In genomic region chr19:36837525-36837901, GRCh38 we compare ENCODE assay signal across 1 cellular context.
TF ChIP-seq lines count a peak whose summit lies in the region.

No MANE protein-coding gene starts in this region.

TF ChIP-seq in HepG2, 621 proteins besides CTCF, POLR2A, EP300 and RAD21 (continued from another document):
- TF ChIP-seq ZNF740 (CRISPR knock-in tag; IDR thresholded peaks at IDR 0.05), result no peak
- TF ChIP-seq POGK (CRISPR knock-in tag; conservative IDR thresholded peaks at IDR 0.05), result 0 out of 2 replicates have a peak, but pooled peaks have one; percentile 9
- peak; percentile 11; the same call in 1 of the 2 replicates for TF ChIP-seq ZNF383 (CRISPR knock-in tag; IDR thresholded peaks at IDR 0.05; ENCODE audit: borderline replicate concordance)
- peak; percentile 31; the same call in 1 of the 2 replicates for TF ChIP-seq ZNF446 (CRISPR knock-in tag; IDR thresholded peaks at IDR 0.05)
- no peak for TF ChIP-seq NBN (conservative IDR thresholded peaks at IDR 0.05)
- TF ChIP-seq KMT2A (CRISPR knock-in tag; IDR thresholded peaks at IDR 0.05), result 0 out of 2 replicates have a peak, but pooled peaks have one; percentile 21
- peak; percentile 64; the same call in 1 of the 2 replicates for TF ChIP-seq SMYD3 (CRISPR knock-in tag; IDR thresholded peaks at IDR 0.05)
- no peak for TF ChIP-seq ZNF577 (CRISPR knock-in tag; IDR thresholded peaks at IDR 0.05; ENCODE audit: borderline replicate concordance, low read depth)
- 0 out of 2 replicates have a peak, but pooled peaks have one; percentile 2 for TF ChIP-seq FOXK2 (IDR thresholded peaks at IDR 0.05)
